ENCODE assay signal across 9 cellular contexts in genomic region chr10:89805599-89806013, GRCh38.
DNase-seq lines count a peak whose midpoint lies in the region; ATAC-seq and TF ChIP-seq lines count a peak whose summit lies in the region.
"Had no signal": no experiment of that assay in that cellular context is flagged by ENCODE, and none has a peak within 500 bp of the region (broad histone marks: within the 10 kb centered on the region; RNA-seq: fewer than 3 reads in every experiment).

No MANE protein-coding gene starts in this region.

- BruUV-seq in A673 (replicated peaks; lab: Mats Ljungman, UMichigan), result no TSS peak

- CTCF ChIA-PET in A673 (lab: Charles Lee), result no interaction called here

- POLR2A ChIA-PET in A673 (lab: Charles Lee; ENCODE audit: low non-redundant PET), result no interaction called here

- peaks cover 67% of the 10 kb centered on the region for H3K27me3 ChIP-seq in A673 (replicated peaks; ENCODE audit: insufficient read depth, low read depth, low read length, poor library complexity)

- no peak for TF ChIP-seq CTCF in A673 (conservative IDR thresholded peaks at IDR 0.05; ENCODE audit: low read depth, low read length)

- H3K36me3 ChIP-seq in A673 (ENCODE audit: insufficient read depth, low read length, poor library complexity, severe bottlenecking), result no peaks in the 10 kb centered on the region

- DNase-seq in stimulated activated CD4-positive, alpha-beta T cell treated with anti-CD3 and anti-CD28 coated beads, Interleukin-2, amount 100 ng/mL, for 24 hours, result peak; percentile 70 to 71
- DNase-seq in A673 (ENCODE audit: low spot score), result no peak
- no peak for DNase-seq in NCI-H1417 (lab: John Stamatoyannopoulos, UW)
- no peak for DNase-seq in foreskin melanocyte
- no peak for DNase-seq in mesenteric fat pad (ENCODE audit: low spot score)
- DNase-seq: T-helper 9 cell had no signal

- peak; percentile 89 for ATAC-seq in GM18873 (IDR thresholded peaks at IDR 0.05; ENCODE audit: low FRiP score, unreplicated experiment)
- peak; percentile 94 for ATAC-seq in GM21723 (IDR thresholded peaks at IDR 0.05; ENCODE audit: unreplicated experiment)
- ATAC-seq in HG03520 (IDR thresholded peaks at IDR 0.05; ENCODE audit: unreplicated experiment), result peak; percentile 93

- no peak overlapping the region for H3K4me3 ChIP-seq in A673 (ENCODE audit: low read depth, low read length, poor library complexity, severe bottlenecking)

- H3K4me1 ChIP-seq in A673 (ENCODE audit: insufficient read depth, low read length, poor library complexity, severe bottlenecking), result no peaks in the 10 kb centered on the region

- intact Hi-C loops in A673 (cut with micrococcal nuclease; ENCODE audit: unreplicated experiment), result no loop called here

- no peaks in the 10 kb centered on the region for H3K9me3 ChIP-seq in A673 (ENCODE audit: low read depth, low read length, poor library complexity, severe bottlenecking)

- H3K27ac ChIP-seq in A673 (ENCODE audit: low read depth, low read length, poor library complexity, severe bottlenecking), result no peak overlapping the region

Comparison
In these comparisons a context has a peak if more than half of its experiments do, and no peak if none do; other contexts are left out.
1. DNase-seq: peak in stimulated activated CD4-positive, alpha-beta T cell treated with anti-CD3 and anti-CD28 coated beads, Interleukin-2, amount 100 ng/mL, for 24 hours (2 of 2); none in A673 (single experiment), NCI-H1417 (0 of 3), foreskin melanocyte (single experiment) and mesenteric fat pad (single experiment).
2. Peak in every context shown above with its lines, with median percentiles within 50 percentile points of each other: ATAC-seq.